Comparison of ENCODE assay signal across 1 cellular context in the genomic region with DNA sequence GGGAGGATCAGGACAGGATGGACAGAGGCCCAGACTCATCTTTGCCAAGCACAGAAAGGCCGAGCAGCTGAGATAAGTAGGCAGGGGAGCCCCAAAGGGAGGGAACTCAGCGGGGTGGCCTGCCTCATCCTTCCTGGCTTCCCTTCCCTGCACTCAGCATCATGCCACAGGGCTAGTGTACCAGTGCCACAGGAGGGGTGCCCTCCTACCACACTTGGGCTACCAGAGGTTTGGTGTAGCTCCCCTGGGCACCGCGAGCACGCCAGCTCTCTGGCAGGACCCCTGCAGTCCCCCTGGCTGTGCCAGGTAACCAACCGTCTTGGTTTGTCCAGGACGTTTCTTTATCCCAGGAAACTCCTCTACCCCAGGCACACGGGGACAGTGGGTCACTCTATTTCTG.
TF ChIP-seq lines count a peak whose summit lies in the region.

No MANE protein-coding gene starts in this region.

TF ChIP-seq in K562, 482 proteins besides CTCF, POLR2A, EP300 and RAD21:
- TF ChIP-seq, protein P1, sequence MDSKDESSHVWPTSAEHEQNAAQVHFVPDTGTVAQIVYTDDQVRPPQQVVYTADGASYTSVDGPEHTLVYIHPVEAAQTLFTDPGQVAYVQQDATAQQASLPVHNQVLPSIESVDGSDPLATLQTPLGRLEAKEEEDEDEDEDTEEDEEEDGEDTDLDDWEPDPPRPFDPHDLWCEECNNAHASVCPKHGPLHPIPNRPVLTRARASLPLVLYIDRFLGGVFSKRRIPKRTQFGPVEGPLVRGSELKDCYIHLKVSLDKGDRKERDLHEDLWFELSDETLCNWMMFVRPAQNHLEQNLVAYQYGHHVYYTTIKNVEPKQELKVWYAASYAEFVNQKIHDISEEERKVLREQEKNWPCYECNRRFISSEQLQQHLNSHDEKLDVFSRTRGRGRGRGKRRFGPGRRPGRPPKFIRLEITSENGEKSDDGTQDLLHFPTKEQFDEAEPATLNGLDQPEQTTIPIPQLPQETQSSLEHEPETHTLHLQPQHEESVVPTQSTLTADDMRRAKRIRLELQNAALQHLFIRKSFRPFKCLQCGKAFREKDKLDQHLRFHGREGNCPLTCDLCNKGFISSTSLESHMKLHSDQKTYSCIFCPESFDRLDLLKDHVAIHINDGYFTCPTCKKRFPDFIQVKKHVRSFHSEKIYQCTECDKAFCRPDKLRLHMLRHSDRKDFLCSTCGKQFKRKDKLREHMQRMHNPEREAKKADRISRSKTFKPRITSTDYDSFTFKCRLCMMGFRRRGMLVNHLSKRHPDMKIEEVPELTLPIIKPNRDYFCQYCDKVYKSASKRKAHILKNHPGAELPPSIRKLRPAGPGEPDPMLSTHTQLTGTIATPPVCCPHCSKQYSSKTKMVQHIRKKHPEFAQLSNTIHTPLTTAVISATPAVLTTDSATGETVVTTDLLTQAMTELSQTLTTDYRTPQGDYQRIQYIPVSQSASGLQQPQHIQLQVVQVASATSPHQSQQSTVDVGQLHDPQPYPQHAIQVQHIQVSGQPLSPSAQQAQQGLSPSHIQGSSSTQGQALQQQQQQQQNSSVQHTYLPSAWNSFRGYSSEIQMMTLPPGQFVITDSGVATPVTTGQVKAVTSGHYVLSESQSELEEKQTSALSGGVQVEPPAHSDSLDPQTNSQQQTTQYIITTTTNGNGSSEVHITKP (IDR thresholded peaks at IDR 0.05; ENCODE audit: partially characterized antibody), result peak; percentile 27
- TF ChIP-seq SAP30 (IDR thresholded peaks at IDR 0.05; ENCODE audit: borderline replicate concordance, insufficient read depth, low read depth, low read length, poor library complexity, severe bottlenecking), result no peak
